In the genomic region with DNA sequence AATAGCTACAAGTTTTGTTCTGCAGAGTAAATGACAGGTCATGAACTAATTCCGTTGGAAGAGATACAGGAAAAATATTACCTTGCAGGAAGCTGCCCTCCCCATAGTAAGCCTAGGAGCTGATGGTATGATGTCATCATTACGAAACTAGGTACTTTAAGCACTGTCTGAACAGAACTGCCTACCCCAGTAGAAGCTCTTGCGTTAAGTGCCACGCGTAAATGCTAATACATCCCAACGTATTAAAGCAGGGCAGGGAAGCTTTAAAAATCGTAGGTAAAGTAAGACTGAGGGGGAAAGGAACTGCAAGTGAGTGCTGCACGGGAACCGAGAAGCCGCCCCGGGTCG, we compare ENCODE assay signal across 8 cellular contexts. TPM values are rescaled to one million over a fixed set of nuclear protein-coding genes. Genes with fewer than 3 reads are reported as not detected.
A peak's percentile ranks its signal among the peaks of the same experiment; 100 is the strongest.
DNase-seq lines count a peak whose midpoint lies in the region; ATAC-seq and TF ChIP-seq lines count a peak whose summit lies in the region.

No MANE protein-coding gene starts in this region.

- H3K9me2 ChIP-seq in GM23248 (ENCODE audit: insufficient read depth), result no peaks in the 10 kb centered on the region

- H3K9me3 Mint-ChIP-seq in effector memory CD8-positive, alpha-beta T cell, result peaks cover 2 to 11% of the 10 kb centered on the region in 2 donors

- H3K4me1 ChIP-seq in GM23248 (ENCODE audit: insufficient read depth), result peaks cover 7% of the 10 kb centered on the region; the same call in 1 of the 2 replicates
- H3K4me1 ChIP-seq in SJSA1 (replicated peaks), result peaks cover 14% of the 10 kb centered on the region
- peaks cover 7% of the 10 kb centered on the region for H3K4me1 ChIP-seq in muscle layer of colon (ENCODE audit: insufficient read depth, low read length)

- H3K27ac ChIP-seq in GM23248 (peak overlapping the region; percentile 95), SJSA1 (peak overlapping the region; percentile 66), muscle layer of colon (ENCODE audit: low read depth, low read length) (peak overlapping the region; percentile 75)

- H3K4me3 Mint-ChIP-seq in effector memory CD8-positive, alpha-beta T cell, result peak overlapping the region in 1 of 2 donors; percentile 53

- ATAC-seq in effector memory CD8-positive, alpha-beta T cell (replicated peaks), result no peak

- H3K9me3 ChIP-seq in GM23248 (ENCODE audit: low read depth) (no peaks in the 10 kb centered on the region), SJSA1 (replicated peaks) (no peaks in the 10 kb centered on the region), muscle layer of colon (ENCODE audit: low read length) (no peaks in the 10 kb centered on the region)

- no peaks in the 10 kb centered on the region for H3K4me1 Mint-ChIP-seq in effector memory CD8-positive, alpha-beta T cell (ENCODE audit: low read depth in 2 of 2)

- in situ Hi-C loops in GM23248 (cut with MboI), result no loop called here

- no peaks in the 10 kb centered on the region for H3F3A ChIP-seq in GM23248 (ENCODE audit: insufficient read depth)

- 0 to 2% methylated on average over 12 of the region's 12 CpGs for WGBS in GM23248 (ENCODE audit: low coverage in 1 of 2, low lambda C conversion rate in 2 of 2, missing lambda C conversion rate in 2 of 2), 2 experiments

- H3K27me3 Mint-ChIP-seq in effector memory CD8-positive, alpha-beta T cell, result peaks cover 0 to 25% of the 10 kb centered on the region in 2 donors

- no peaks in the 10 kb centered on the region for H4K20me1 ChIP-seq in GM23248 (ENCODE audit: insufficient read depth)

- H3K27ac Mint-ChIP-seq in effector memory CD8-positive, alpha-beta T cell, result no peak overlapping the region

- no peaks in the 10 kb centered on the region for H3K36me3 ChIP-seq in GM23248 (ENCODE audit: low read depth)
- H3K36me3 ChIP-seq in SJSA1, result peaks cover 10% of the 10 kb centered on the region
- H3K36me3 ChIP-seq in muscle layer of colon (ENCODE audit: insufficient read depth, low read length), result no peaks in the 10 kb centered on the region

- H3K36me3 Mint-ChIP-seq in effector memory CD8-positive, alpha-beta T cell (ENCODE audit: insufficient read depth), result no peaks in the 10 kb centered on the region

- peak; percentile 87 for DNase-seq in GM23248
- peak; percentile 12 for DNase-seq in HuH-7.5 (ENCODE audit: low spot score)
- no peak for DNase-seq in SJSA1 (ENCODE audit: low read depth in 1 of 2, low spot score in 2 of 2)
- peak; percentile 28 for DNase-seq in epidermal melanocyte (ENCODE audit: insufficient read length, low spot score)
- no peak for DNase-seq in effector memory CD8-positive, alpha-beta T cell
- no peak for DNase-seq in D341Med (ENCODE audit: low spot score)

- TF ChIP-seq CTCF in GM12875 (IDR thresholded peaks at IDR 0.05; ENCODE audit: borderline replicate concordance, insufficient read depth, low read depth, low read length), result no peak

- H3K4me3 ChIP-seq in GM12875 (ENCODE audit: low read depth, low read length) (peak overlapping the region; percentile 85), GM23248 (peak overlapping the region; percentile 98), SJSA1 (peak overlapping the region; percentile 89), muscle layer of colon (ENCODE audit: low read depth in 1 of 2, low read length in 2 of 2) (peak overlapping the region; percentile 77 to 94)

- H3K9ac ChIP-seq in GM23248 (peak overlapping the region; percentile 96), muscle layer of colon (ENCODE audit: low read length) (peak overlapping the region; percentile 58)

- peak overlapping the region; percentile 98 for H2AFZ ChIP-seq in GM23248

- no peaks in the 10 kb centered on the region for H3K27me3 ChIP-seq in GM23248 (replicated peaks; ENCODE audit: insufficient read depth)
- peaks cover 15% of the 10 kb centered on the region for H3K27me3 ChIP-seq in SJSA1 (replicated peaks)
- no peaks in the 10 kb centered on the region for H3K27me3 ChIP-seq in muscle layer of colon (ENCODE audit: control insufficient read depth in 1 of 2, insufficient read depth in 2 of 2, low read length in 2 of 2)

- peaks cover 55% of the 10 kb centered on the region for H3K79me2 ChIP-seq in GM23248 (ENCODE audit: insufficient read depth)

- peak overlapping the region; percentile 93 for H3K4me2 ChIP-seq in GM23248 (ENCODE audit: unreplicated experiment)

RNA-seq across cellular contexts. Expression of a gene that starts 0.6 kb away (rescaled TPM):
- total RNA-seq in GM23248 (2014; rRNA removed; shearing (Covaris generic)), result 46.5 and 54.8 TPM in 2 replicates
- 38.9 and 46.1 TPM in 2 replicates for polyA plus RNA-seq in GM23248 (2016; fragmentation: Nextera tagmentation; extraction: Ambion mirVana)
- total RNA-seq in SJSA1 (2014; rRNA removed; shearing (Covaris generic)), result 35.5 and 36.9 TPM in 2 replicates

RNA-seq across cellular contexts. Expression of a gene that starts 37.3 kb away (rescaled TPM):
- total RNA-seq in GM23248 (2014; rRNA removed; shearing (Covaris generic)), result 0.11 TPM in 1 of 2 replicates, not detected in the other
- not detected in 2 replicates for polyA plus RNA-seq in GM23248 (2016; fragmentation: Nextera tagmentation; extraction: Ambion mirVana)
- 0.03 TPM in 1 of 2 replicates, not detected in the other for total RNA-seq in SJSA1 (2014; rRNA removed; shearing (Covaris generic))

Comparison
In these comparisons a context has a peak if more than half of its experiments do, and no peak if none do; other contexts are left out.
1. DNase-seq: peak in GM23248 (single experiment), HuH-7.5 (single experiment) and epidermal melanocyte (single experiment); none in SJSA1 (0 of 2), effector memory CD8-positive, alpha-beta T cell (0 of 3) and D341Med (single experiment).
2. Peak in every context shown above with its lines, with median percentiles within 50 percentile points of each other: H3K4me3 ChIP-seq and H3K27ac ChIP-seq.